Comparison of ENCODE assay signal across 9 cellular contexts in the genomic region with DNA sequence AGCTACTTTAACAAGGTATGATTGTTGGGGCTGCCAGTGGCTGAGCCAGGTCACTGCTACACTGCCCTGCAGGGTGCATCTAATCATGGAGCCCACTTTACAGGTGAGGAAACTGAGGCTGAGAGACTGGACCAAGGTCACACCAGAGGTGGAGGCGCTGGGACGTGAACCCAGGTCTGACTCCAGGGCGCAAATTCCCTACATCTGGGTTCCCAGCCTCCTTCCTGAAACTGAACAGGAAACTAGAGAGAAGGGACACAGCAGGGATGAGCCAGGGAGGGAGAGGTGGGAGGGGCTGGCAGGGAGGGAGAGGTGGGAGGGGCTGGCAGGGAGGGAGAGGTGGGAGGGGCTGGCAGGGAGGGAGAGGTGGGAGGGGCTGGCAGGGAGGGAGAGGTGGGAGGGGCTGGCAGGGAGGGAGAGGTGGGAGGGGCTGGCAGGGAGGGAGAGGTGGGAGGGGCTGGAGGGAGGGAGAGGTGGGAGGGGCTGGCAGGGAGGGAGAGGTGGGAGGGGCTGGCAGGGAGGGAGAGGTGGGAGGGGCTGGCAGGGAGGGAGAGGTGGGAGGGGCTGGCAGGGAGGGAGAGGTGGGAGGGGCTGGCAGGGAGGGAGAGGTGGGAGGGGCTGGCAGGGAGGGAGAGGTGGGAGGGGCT. TPM values are rescaled to one million over a fixed set of nuclear protein-coding genes. Genes with fewer than 3 reads are reported as not detected.
DNase-seq lines count a peak whose midpoint lies in the region; ATAC-seq, FAIRE-seq and TF ChIP-seq lines count a peak whose summit lies in the region.
"Not testable (repeated sequence)": the region's sequence is repeated elsewhere in the genome, so short reads cannot be mapped to it uniquely, and the experiment has no call there.
"Had no signal": no experiment of that assay in that cellular context is flagged by ENCODE, and none has a peak within 500 bp of the region (broad histone marks: within the 10 kb centered on the region; RNA-seq: fewer than 3 reads in every experiment).

No MANE protein-coding gene starts in this region.

- H3K4me3 ChIP-seq in K562; HepG2 (replicated peaks in 1 of 3; ENCODE audit: insufficient read depth in 1 of 3, low read depth in 2 of 3, low read length in 3 of 3): not testable (repeated sequence)
- peak overlapping the region in 3 of 4 donors; percentile 18 to 47 (median 22) for H3K4me3 ChIP-seq in sigmoid colon
- H3K4me3 ChIP-seq in vagina: peak overlapping the region in 1 of 2 donors; percentile 45

- not testable (repeated sequence) for H2AFZ ChIP-seq in K562 (ENCODE audit: low read depth, low read length); HepG2 (ENCODE audit: low read length)

- DNase-seq in Daoy (ENCODE audit: low read depth) (peak; percentile 49), NCI-H2029 (lab: John Stamatoyannopoulos, UW) (peak; percentile 24), SK-N-DZ (ENCODE audit: low spot score) (peak; percentile 56), K562 (ENCODE audit: extremely low read depth in 1 of 4, low spot score in 3 of 4) (peak in 1 of 4 experiments; percentile 32), fibroblast of gingiva (ENCODE audit: low read depth) (peak; percentile 61), sigmoid colon (peak; percentile 85)
- not testable (repeated sequence) for DNase-seq in HepG2 (ENCODE audit: low spot score); vagina (ENCODE audit: extremely low spot score in 2 of 2)

- H3K9me1 ChIP-seq in K562 (ENCODE audit: control insufficient read depth, insufficient read depth, low read length): not testable (repeated sequence)

- H3K4me1 ChIP-seq in K562 (replicated peaks in 1 of 2; ENCODE audit: control insufficient read depth in 2 of 2, insufficient read depth in 2 of 2, low read length in 2 of 2) (peaks cover 0 to 49% of the 10 kb centered on the region in 2 experiments; a peak in 4 of 5 replicates), HepG2 (ENCODE audit: insufficient read depth, low read length) (peaks cover 13% of the 10 kb centered on the region; the same call in 1 of the 2 replicates), sigmoid colon (peaks cover 2 to 88% (median 77%) of the 10 kb centered on the region in 4 donors), vagina (peaks cover 81% of the 10 kb centered on the region)

- H3K79me2 ChIP-seq in K562 (ENCODE audit: control insufficient read depth, insufficient read depth, low read length): peaks cover 15% of the 10 kb centered on the region
- not testable (repeated sequence) for H3K79me2 ChIP-seq in HepG2 (ENCODE audit: insufficient read depth, low read length)

- H3K27me3 ChIP-seq in K562 (ENCODE audit: control insufficient read depth in 2 of 2, insufficient read depth in 2 of 2, low read length in 2 of 2); HepG2 (ENCODE audit: control insufficient read depth in 1 of 2, insufficient read depth in 2 of 2, low read length in 2 of 2); sigmoid colon; vagina: not testable (repeated sequence)

- peak; percentile 59 for FAIRE-seq in K562 (lab: Jason Lieb, UNC)
- FAIRE-seq in HepG2 (lab: Jason Lieb, UNC): not testable (repeated sequence)

- peak; percentile 25 for ATAC-seq in K562
- ATAC-seq in HepG2: peak; percentile 15; the same call in 2 of the 3 replicates

- 0 out of 2 replicates have a peak overlapping the region, but pooled peaks have one; percentile 21 for H3K4me2 ChIP-seq in K562 (ENCODE audit: insufficient read depth, low read length)
- H3K4me2 ChIP-seq in HepG2 (ENCODE audit: low read depth, low read length): not testable (repeated sequence)

- POLR2A ChIA-PET in K562 (lab: Yijun Ruan, JAX); HepG2 (lab: Yijun Ruan, JAX): not testable (repeated sequence)

- not testable (repeated sequence) for TF ChIP-seq CTCF in K562 (IDR thresholded peaks at IDR 0.05 in 2 of 3, conservative IDR thresholded peaks at IDR 0.05 in 1 of 3; ENCODE audit: insufficient read depth in 2 of 3, low read depth in 1 of 3, low read length in 3 of 3); HepG2 (CRISPR knock-in tag; IDR thresholded peaks at IDR 0.05); sigmoid colon (IDR thresholded peaks at IDR 0.05); vagina (IDR thresholded peaks at IDR 0.05)

- not testable (repeated sequence) for BruUV-seq in K562 (replicated peaks; lab: Mats Ljungman, UMichigan); HepG2 (replicated peaks; lab: Mats Ljungman, UMichigan)

- not testable (repeated sequence) for H3K9me3 ChIP-seq in K562 (replicated peaks; ENCODE audit: control insufficient read depth, insufficient read depth, low read depth, low read length); HepG2 (ENCODE audit: low read length); sigmoid colon; vagina

- not testable (repeated sequence) for H3K9ac ChIP-seq in K562 (ENCODE audit: insufficient read depth in 1 of 2, low read depth in 2 of 2, low read length in 2 of 2); HepG2 (ENCODE audit: insufficient read depth, low read depth, low read length)

- in situ Hi-C loops in K562 (cut with MboI); HepG2 (cut with HindIII; ENCODE audit: extremely low pct_ligation_motif_present, low pct_unique_long_range_greater_than_20kb): not testable (repeated sequence)

- TF ChIP-seq RAD21 in K562 (CRISPR knock-in tag; conservative IDR thresholded peaks at IDR 0.05 in 1 of 2, IDR thresholded peaks at IDR 0.05 in 1 of 2); HepG2 (CRISPR knock-in tag; IDR thresholded peaks at IDR 0.05): not testable (repeated sequence)

- not testable (repeated sequence) for H4K20me1 ChIP-seq in K562 (replicated peaks; ENCODE audit: control insufficient read depth, insufficient read depth, low read length); HepG2 (ENCODE audit: insufficient read depth, low read length)

- not testable (repeated sequence) for TF ChIP-seq EP300 in K562 (IDR thresholded peaks at IDR 0.05; ENCODE audit: low read length); HepG2 (IDR thresholded peaks at IDR 0.05; ENCODE audit: low read depth in 2 of 2, low read length in 2 of 2); HepG2 (CRISPR knock-in tag; IDR thresholded peaks at IDR 0.05; ENCODE audit: borderline replicate concordance); sigmoid colon (IDR thresholded peaks at IDR 0.05)

- 10% methylated on average over 3 of the region's 3 CpGs for WGBS in K562 (ENCODE audit: insufficient coverage, low coverage, missing lambda C conversion rate)
- WGBS in HepG2 (ENCODE audit: low lambda C conversion rate): 82% methylated on average over 3 of the region's 3 CpGs
- WGBS in sigmoid colon, 2 donors: 10 to 42% methylated on average over 3 of the region's 3 CpGs

- H3K27ac ChIP-seq in K562 (ENCODE audit: extremely low read depth, low read depth, low read length); HepG2 (ENCODE audit: extremely low read length, insufficient read depth, low read length): not testable (repeated sequence)
- H3K27ac ChIP-seq in sigmoid colon (peak overlapping the region; percentile 84 to 99 (median 96)), vagina (peak overlapping the region; percentile 96)

- TF ChIP-seq POLR2A in K562 (conservative IDR thresholded peaks at IDR 0.05); HepG2 (IDR thresholded peaks at IDR 0.05; ENCODE audit: insufficient read depth in 1 of 2, low read depth in 2 of 2, low read length in 2 of 2); sigmoid colon (IDR thresholded peaks at IDR 0.05): not testable (repeated sequence)
- peak in 1 of 2 donors; percentile 20 for TF ChIP-seq POLR2A in vagina (IDR thresholded peaks at IDR 0.05)

- intact Hi-C loops in K562 (cut with micrococcal nuclease); HepG2 (cut with micrococcal nuclease; ENCODE audit: unreplicated experiment); sigmoid colon (cut with DNase I); vagina (cut with DNase I): not testable (repeated sequence)

- CTCF ChIA-PET in K562 (lab: Yijun Ruan, JAX; ENCODE audit: low intra/inter-chr PET ratio); HepG2 (lab: Yijun Ruan, JAX; ENCODE audit: low intra/inter-chr PET ratio, low total read pairs): not testable (repeated sequence)

- not testable (repeated sequence) for H3K36me3 ChIP-seq in K562 (ENCODE audit: control insufficient read depth, insufficient read depth, low read length); HepG2 (replicated peaks in 1 of 2; ENCODE audit: control insufficient read depth in 1 of 2, insufficient read depth in 2 of 2, low read length in 2 of 2); sigmoid colon; vagina

RNA-seq across cellular contexts. Expression of a gene that starts 7.9 kb away (rescaled TPM):
- total RNA-seq in Daoy (2014; rRNA removed; shearing (Covaris generic)): 12.0 and 46.5 TPM in 2 replicates
- polyA plus RNA-seq in SK-N-DZ (2014; cell fraction: cytosol; rRNA removed): 80.0 and 122 TPM in 2 replicates
- 608 and 841 TPM in 2 replicates for polyA plus RNA-seq in SK-N-DZ (2014; cell fraction: nucleus; rRNA removed)
- 153 and 616 TPM in 2 replicates for total RNA-seq in K562 (2011; cell fraction: chromatin; rRNA removed; ENCODE audit: low replicate concordance)
- 429 and 449 TPM in 2 replicates for total RNA-seq in K562 (2011; cell fraction: nucleolus; rRNA removed)
- total RNA-seq in K562 (2011; cell fraction: nucleoplasm; rRNA removed): 168 and 178 TPM in 2 replicates
- total RNA-seq in K562 (2014; rRNA removed) (35.9 and 37.1 TPM in 2 replicates), K562 (2014; rRNA removed; fragmentation: Illumina TruSeq; extraction: Trizol) (4.5 and 7.0 TPM in 2 replicates), K562 (2015; rRNA removed; fragmentation: Illumina TruSeq; extraction: Trizol) (20.2 and 23.9 TPM in 2 replicates), K562 (2021) (65.5 and 93.5 TPM in 2 replicates), HepG2 (2016; rRNA removed; fragmentation: Illumina TruSeq; extraction: Trizol) (9.1 and 22.1 TPM in 2 replicates), sigmoid colon (100 to 1,000 TPM in 2 of 4 donors, 10 to 100 TPM in 2; 81.6 to 372 (median 134) TPM), vagina (153 TPM)
- polyA plus RNA-seq in K562 (2011; rRNA removed) (12.6 and 21.4 TPM in 2 replicates), K562 (2014; fragmentation: Illumina TruSeq; extraction: Trizol) (6.9 and 21.8 TPM in 2 replicates), K562 (2014; fragmentation: Nextera tagmentation; extraction: Ambion mirVana) (under 1 TPM; 0.23 to 0.28 TPM), K562 (2014; rRNA removed) (42.3 and 54.4 TPM in 2 replicates), HepG2 (2011; rRNA removed) (23.0 and 40.7 TPM in 2 replicates), sigmoid colon (10 to 100 TPM; 10.6 to 61.4 (median 11.4) TPM)
- 19.4 and 51.6 TPM in 2 replicates for polyA plus RNA-seq in K562 (2011; cell fraction: cytosol; rRNA removed)
- 204 and 342 TPM in 2 replicates for polyA plus RNA-seq in K562 (2011; cell fraction: nucleus; rRNA removed)
- polyA plus RNA-seq in K562 (2012): 41.5 and 96.4 TPM in 2 replicates
- 11.9 and 18.2 TPM in 2 replicates for polyA minus RNA-seq in K562 (2011; rRNA and poly(A)+ RNA removed)
- 46.2 and 53.6 TPM in 2 replicates for polyA minus RNA-seq in K562 (2011; cell fraction: cytosol; rRNA and poly(A)+ RNA removed)
- 87.5 and 110 TPM in 2 replicates for polyA minus RNA-seq in K562 (2011; cell fraction: nucleus; rRNA and poly(A)+ RNA removed)
- 14.9 and 15.2 TPM in 2 replicates for total RNA-seq in HepG2 (2016; cell fraction: cytosol; rRNA removed; fragmentation: Illumina TruSeq; extraction: Trizol; ENCODE audit: low read depth)
- total RNA-seq in HepG2 (2016; cell fraction: insoluble cytoplasmic fraction; rRNA removed; fragmentation: Illumina TruSeq; extraction: Trizol): 6.6 and 20.8 TPM in 2 replicates
- total RNA-seq in HepG2 (2016; cell fraction: membrane; rRNA removed; fragmentation: Illumina TruSeq; extraction: Trizol): 10.1 and 11.4 TPM in 2 replicates
- total RNA-seq in HepG2 (2016; cell fraction: nucleus; rRNA removed; fragmentation: Illumina TruSeq; extraction: Trizol): 26.8 and 33.4 TPM in 2 replicates
- 18.3 and 19.9 TPM in 2 replicates for polyA plus RNA-seq in HepG2 (2011; cell fraction: cytosol; rRNA removed)
- 410 and 565 TPM in 2 replicates for polyA plus RNA-seq in HepG2 (2011; cell fraction: nucleus; rRNA removed)
- polyA plus RNA-seq in HepG2 (2012): 20.8 and 52.6 TPM in 2 replicates
- 0.90 and 0.96 TPM in 2 replicates for polyA plus RNA-seq in HepG2 (2016; cell fraction: cytosol; fragmentation: Illumina TruSeq; extraction: Trizol; ENCODE audit: low read depth)
- polyA plus RNA-seq in HepG2 (2016; cell fraction: insoluble cytoplasmic fraction; fragmentation: Illumina TruSeq; extraction: Trizol; ENCODE audit: low read depth): 6.2 and 8.3 TPM in 2 replicates
- polyA plus RNA-seq in HepG2 (2016; cell fraction: membrane; fragmentation: Illumina TruSeq; extraction: Trizol; ENCODE audit: low read depth): 1.6 TPM in 2 replicates
- 86.8 and 102 TPM in 2 replicates for polyA plus RNA-seq in HepG2 (2016; cell fraction: nucleus; fragmentation: Illumina TruSeq; extraction: Trizol; ENCODE audit: insufficient read depth, low read depth)
- polyA minus RNA-seq in HepG2 (2011; rRNA and poly(A)+ RNA removed; ENCODE audit: low replicate concordance): 24.5 and 75.7 TPM in 2 replicates
- polyA minus RNA-seq in HepG2 (2011; cell fraction: cytosol; rRNA and poly(A)+ RNA removed): 24.3 and 34.5 TPM in 2 replicates
- 72.0 and 84.2 TPM in 2 replicates for polyA minus RNA-seq in HepG2 (2011; cell fraction: nucleus; rRNA and poly(A)+ RNA removed)

RNA-seq across cellular contexts. Expression of a gene that starts 20.7 kb away (rescaled TPM):
- total RNA-seq in Daoy (2014; rRNA removed; shearing (Covaris generic)): 0.11 and 0.21 TPM in 2 replicates
- 3.9 and 5.3 TPM in 2 replicates for polyA plus RNA-seq in SK-N-DZ (2014; cell fraction: cytosol; rRNA removed)
- polyA plus RNA-seq in SK-N-DZ (2014; cell fraction: nucleus; rRNA removed): 38.0 and 47.6 TPM in 2 replicates
- 8.2 and 15.9 TPM in 2 replicates for total RNA-seq in K562 (2011; cell fraction: chromatin; rRNA removed; ENCODE audit: low replicate concordance)
- 15.8 and 18.8 TPM in 2 replicates for total RNA-seq in K562 (2011; cell fraction: nucleolus; rRNA removed)
- total RNA-seq in K562 (2011; cell fraction: nucleoplasm; rRNA removed): 11.4 and 14.5 TPM in 2 replicates
- total RNA-seq in K562 (2014; rRNA removed) (2.9 and 3.5 TPM in 2 replicates), K562 (2014; rRNA removed; fragmentation: Illumina TruSeq; extraction: Trizol) (0.58 and 0.77 TPM in 2 replicates), K562 (2015; rRNA removed; fragmentation: Illumina TruSeq; extraction: Trizol) (0.94 and 1.8 TPM in 2 replicates), K562 (2021) (3.0 and 3.1 TPM in 2 replicates), HepG2 (2016; rRNA removed; fragmentation: Illumina TruSeq; extraction: Trizol) (0.45 and 0.86 TPM in 2 replicates), sigmoid colon (1 to 10 TPM in 2 of 4 donors, under 1 TPM in 1, not detected in 1; 0.68 to 3.0 (median 1.8) TPM), vagina (1.5 TPM)
- polyA plus RNA-seq in K562 (2011; rRNA removed) (5.3 and 13.0 TPM in 2 replicates), K562 (2014; fragmentation: Illumina TruSeq; extraction: Trizol) (2.1 and 2.2 TPM in 2 replicates), K562 (2014; fragmentation: Nextera tagmentation; extraction: Ambion mirVana) (under 1 TPM; 0.25 to 0.63 TPM), K562 (2014; rRNA removed) (3.8 and 6.1 TPM in 2 replicates), HepG2 (2011; rRNA removed) (3.6 and 3.7 TPM in 2 replicates), sigmoid colon (10 to 100 TPM; 13.9 to 18.8 (median 16.2) TPM)
- polyA plus RNA-seq in K562 (2011; cell fraction: cytosol; rRNA removed): 4.8 and 7.7 TPM in 2 replicates
- polyA plus RNA-seq in K562 (2011; cell fraction: nucleus; rRNA removed): 65.3 and 85.4 TPM in 2 replicates
- 6.6 and 10.4 TPM in 2 replicates for polyA plus RNA-seq in K562 (2012)
- polyA minus RNA-seq in K562 (2011; rRNA and poly(A)+ RNA removed): 1.2 and 2.2 TPM in 2 replicates
- 1.8 TPM in 1 of 2 replicates, not detected in the other for polyA minus RNA-seq in K562 (2011; cell fraction: cytosol; rRNA and poly(A)+ RNA removed)
- polyA minus RNA-seq in K562 (2011; cell fraction: nucleus; rRNA and poly(A)+ RNA removed): 4.6 and 8.0 TPM in 2 replicates
- total RNA-seq in HepG2 (2016; cell fraction: cytosol; rRNA removed; fragmentation: Illumina TruSeq; extraction: Trizol; ENCODE audit: low read depth): 1.2 and 1.4 TPM in 2 replicates
- total RNA-seq in HepG2 (2016; cell fraction: insoluble cytoplasmic fraction; rRNA removed; fragmentation: Illumina TruSeq; extraction: Trizol): 0.62 and 1.3 TPM in 2 replicates
- total RNA-seq in HepG2 (2016; cell fraction: membrane; rRNA removed; fragmentation: Illumina TruSeq; extraction: Trizol): 0.96 and 1.9 TPM in 2 replicates
- 1.0 and 1.6 TPM in 2 replicates for total RNA-seq in HepG2 (2016; cell fraction: nucleus; rRNA removed; fragmentation: Illumina TruSeq; extraction: Trizol)
- 2.2 and 3.4 TPM in 2 replicates for polyA plus RNA-seq in HepG2 (2011; cell fraction: cytosol; rRNA removed)
- 20.4 and 21.0 TPM in 2 replicates for polyA plus RNA-seq in HepG2 (2011; cell fraction: nucleus; rRNA removed)
- 2.3 and 3.3 TPM in 2 replicates for polyA plus RNA-seq in HepG2 (2012)
- 2.1 and 2.3 TPM in 2 replicates for polyA plus RNA-seq in HepG2 (2016; cell fraction: cytosol; fragmentation: Illumina TruSeq; extraction: Trizol; ENCODE audit: low read depth)
- 0.92 and 1.1 TPM in 2 replicates for polyA plus RNA-seq in HepG2 (2016; cell fraction: insoluble cytoplasmic fraction; fragmentation: Illumina TruSeq; extraction: Trizol; ENCODE audit: low read depth)
- 1.9 and 2.3 TPM in 2 replicates for polyA plus RNA-seq in HepG2 (2016; cell fraction: membrane; fragmentation: Illumina TruSeq; extraction: Trizol; ENCODE audit: low read depth)
- polyA plus RNA-seq in HepG2 (2016; cell fraction: nucleus; fragmentation: Illumina TruSeq; extraction: Trizol; ENCODE audit: insufficient read depth, low read depth): 3.2 and 3.9 TPM in 2 replicates
- polyA minus RNA-seq in HepG2 (2011; rRNA and poly(A)+ RNA removed; ENCODE audit: low replicate concordance): 6.5 and 7.6 TPM in 2 replicates
- polyA minus RNA-seq in HepG2 (2011; cell fraction: cytosol; rRNA and poly(A)+ RNA removed): 0.79 TPM in 1 of 2 replicates, not detected in the other
- 0.90 and 1.2 TPM in 2 replicates for polyA minus RNA-seq in HepG2 (2011; cell fraction: nucleus; rRNA and poly(A)+ RNA removed)
- total RNA-seq: mononuclear cell had no signal

RNA-seq across cellular contexts. Expression of a gene that starts 27.8 kb away (rescaled TPM):
- 43.4 and 45.5 TPM in 2 replicates for total RNA-seq in Daoy (2014; rRNA removed; shearing (Covaris generic))
- polyA plus RNA-seq in SK-N-DZ (2014; cell fraction: cytosol; rRNA removed): 97.6 and 109 TPM in 2 replicates
- polyA plus RNA-seq in SK-N-DZ (2014; cell fraction: nucleus; rRNA removed): 116 and 158 TPM in 2 replicates
- 31.9 and 110 TPM in 2 replicates for total RNA-seq in K562 (2011; cell fraction: chromatin; rRNA removed; ENCODE audit: low replicate concordance)
- total RNA-seq in K562 (2011; cell fraction: nucleolus; rRNA removed): 74.5 and 76.3 TPM in 2 replicates
- total RNA-seq in K562 (2011; cell fraction: nucleoplasm; rRNA removed): 45.7 and 51.9 TPM in 2 replicates
- total RNA-seq in K562 (2014; rRNA removed) (55.5 and 79.2 TPM in 2 replicates), K562 (2014; rRNA removed; fragmentation: Illumina TruSeq; extraction: Trizol) (24.3 and 29.9 TPM in 2 replicates), K562 (2015; rRNA removed; fragmentation: Illumina TruSeq; extraction: Trizol) (42.8 and 45.9 TPM in 2 replicates), K562 (2021) (109 and 113 TPM in 2 replicates), HepG2 (2016; rRNA removed; fragmentation: Illumina TruSeq; extraction: Trizol) (40.3 and 47.9 TPM in 2 replicates), sigmoid colon (10 to 100 TPM; 30.3 to 46.3 (median 34.9) TPM), vagina (38.8 TPM)
- polyA plus RNA-seq in K562 (2011; rRNA removed) (41.6 and 61.6 TPM in 2 replicates), K562 (2014; fragmentation: Illumina TruSeq; extraction: Trizol) (40.8 and 76.8 TPM in 2 replicates), K562 (2014; fragmentation: Nextera tagmentation; extraction: Ambion mirVana) (1 to 10 TPM; 1.1 to 1.5 TPM), K562 (2014; rRNA removed) (55.5 and 63.3 TPM in 2 replicates), HepG2 (2011; rRNA removed) (65.6 and 67.9 TPM in 2 replicates), sigmoid colon (10 to 100 TPM; 45.0 to 65.1 (median 63.6) TPM)
- 63.2 and 103 TPM in 2 replicates for polyA plus RNA-seq in K562 (2011; cell fraction: cytosol; rRNA removed)
- 105 and 141 TPM in 2 replicates for polyA plus RNA-seq in K562 (2011; cell fraction: nucleus; rRNA removed)
- polyA plus RNA-seq in K562 (2012): 99.7 and 110 TPM in 2 replicates
- polyA minus RNA-seq in K562 (2011; rRNA and poly(A)+ RNA removed): 24.9 and 30.1 TPM in 2 replicates
- 51.2 and 66.0 TPM in 2 replicates for polyA minus RNA-seq in K562 (2011; cell fraction: cytosol; rRNA and poly(A)+ RNA removed)
- 25.8 and 29.9 TPM in 2 replicates for polyA minus RNA-seq in K562 (2011; cell fraction: nucleus; rRNA and poly(A)+ RNA removed)
- total RNA-seq in HepG2 (2016; cell fraction: cytosol; rRNA removed; fragmentation: Illumina TruSeq; extraction: Trizol; ENCODE audit: low read depth): 34.6 and 39.0 TPM in 2 replicates
- total RNA-seq in HepG2 (2016; cell fraction: insoluble cytoplasmic fraction; rRNA removed; fragmentation: Illumina TruSeq; extraction: Trizol): 37.7 and 45.9 TPM in 2 replicates
- total RNA-seq in HepG2 (2016; cell fraction: membrane; rRNA removed; fragmentation: Illumina TruSeq; extraction: Trizol): 86.6 and 88.7 TPM in 2 replicates
- total RNA-seq in HepG2 (2016; cell fraction: nucleus; rRNA removed; fragmentation: Illumina TruSeq; extraction: Trizol): 27.8 and 32.2 TPM in 2 replicates
- 42.1 and 56.2 TPM in 2 replicates for polyA plus RNA-seq in HepG2 (2011; cell fraction: cytosol; rRNA removed)
- polyA plus RNA-seq in HepG2 (2011; cell fraction: nucleus; rRNA removed): 119 and 145 TPM in 2 replicates
- 36.5 and 51.9 TPM in 2 replicates for polyA plus RNA-seq in HepG2 (2012)
- 64.8 and 68.7 TPM in 2 replicates for polyA plus RNA-seq in HepG2 (2016; cell fraction: cytosol; fragmentation: Illumina TruSeq; extraction: Trizol; ENCODE audit: low read depth)
- polyA plus RNA-seq in HepG2 (2016; cell fraction: insoluble cytoplasmic fraction; fragmentation: Illumina TruSeq; extraction: Trizol; ENCODE audit: low read depth): 43.6 and 56.9 TPM in 2 replicates
- 91.9 and 99.7 TPM in 2 replicates for polyA plus RNA-seq in HepG2 (2016; cell fraction: membrane; fragmentation: Illumina TruSeq; extraction: Trizol; ENCODE audit: low read depth)
- polyA plus RNA-seq in HepG2 (2016; cell fraction: nucleus; fragmentation: Illumina TruSeq; extraction: Trizol; ENCODE audit: insufficient read depth, low read depth): 74.4 and 76.4 TPM in 2 replicates
- 81.3 and 108 TPM in 2 replicates for polyA minus RNA-seq in HepG2 (2011; rRNA and poly(A)+ RNA removed; ENCODE audit: low replicate concordance)
- polyA minus RNA-seq in HepG2 (2011; cell fraction: cytosol; rRNA and poly(A)+ RNA removed): 41.1 and 51.4 TPM in 2 replicates
- polyA minus RNA-seq in HepG2 (2011; cell fraction: nucleus; rRNA and poly(A)+ RNA removed): 18.5 and 21.0 TPM in 2 replicates
